Comparison of ENCODE assay signal across 8 cellular contexts in the genomic region with DNA sequence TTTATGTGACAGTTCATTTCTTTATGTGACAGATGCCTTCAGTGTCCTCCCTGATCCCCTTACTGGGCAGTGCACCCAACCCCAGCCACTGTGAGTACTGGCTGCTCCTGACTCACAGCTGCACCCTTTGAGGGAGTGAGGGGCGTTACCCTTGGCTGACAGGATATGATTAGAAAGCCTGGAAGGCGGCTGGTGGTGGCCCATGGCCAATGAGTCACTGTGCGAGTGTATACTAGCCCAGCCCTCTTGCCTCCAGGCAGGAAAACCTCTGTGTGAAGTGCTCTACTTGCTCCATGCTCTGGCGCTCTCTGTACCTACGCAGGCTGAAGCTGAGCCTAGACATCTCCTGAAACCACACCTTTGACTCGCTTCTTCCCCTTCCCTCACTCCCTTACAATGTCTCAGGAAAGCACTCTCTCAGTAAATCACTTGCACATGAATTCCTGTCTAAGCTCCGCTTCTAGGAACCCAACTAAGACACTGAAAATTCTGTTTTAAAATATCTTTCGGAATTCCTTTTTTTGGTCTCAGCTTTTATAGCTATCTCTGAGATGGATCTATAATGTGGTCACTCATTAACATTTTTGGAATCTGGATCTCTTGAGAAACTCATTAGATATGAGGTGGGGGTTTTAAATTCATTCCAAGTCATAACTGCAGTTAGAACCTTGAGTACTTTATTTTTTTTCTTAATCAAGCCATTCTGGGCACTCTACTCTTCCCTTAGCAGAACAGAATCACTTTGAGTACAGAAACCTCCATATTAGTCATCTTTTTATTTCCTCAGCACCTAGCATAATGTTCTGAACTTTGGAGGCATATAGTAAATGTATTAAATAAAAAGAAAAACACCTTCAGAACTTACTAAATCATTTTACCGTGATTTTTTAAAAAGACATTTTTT. TPM values are rescaled to one million over a fixed set of nuclear protein-coding genes. Genes with fewer than 3 reads are reported as not detected.
DNase-seq lines count a peak whose midpoint lies in the region; ATAC-seq and TF ChIP-seq lines count a peak whose summit lies in the region.

No MANE protein-coding gene starts in this region.

- BruUV-seq in MCF 10A (replicated peaks; lab: Mats Ljungman, UMichigan): TSS peak; percentile 99

- no peak overlapping the region for H3K27ac ChIP-seq in tibial nerve

- peaks cover 1% of the 10 kb centered on the region for H3K9me3 Mint-ChIP-seq in activated CD8-positive, alpha-beta T cell treated with anti-CD3 and anti-CD28 coated beads for 36 hours
- no peaks in the 10 kb centered on the region for H3K9me3 Mint-ChIP-seq in activated CD8-positive, alpha-beta T cell treated with anti-CD3 and anti-CD28 coated beads, Interleukin-2, amount 10 ng/mL, durations not matched to agents 7 days and 5 days (ENCODE audit: insufficient read depth)
- H3K9me3 Mint-ChIP-seq in MCF 10A (ENCODE audit: unreplicated experiment): no peaks in the 10 kb centered on the region

- no peak for TF ChIP-seq CTCF in activated CD8-positive, alpha-beta T cell treated with anti-CD3 and anti-CD28 coated beads for 36 hours (IDR thresholded peaks at IDR 0.05)
- TF ChIP-seq CTCF in MCF 10A (IDR thresholded peaks at IDR 0.05; ENCODE audit: unreplicated experiment) (no peak), tibial nerve (IDR thresholded peaks at IDR 0.05) (no peak)

- peaks cover 0 to 9% (median 0%) of the 10 kb centered on the region in 4 donors for H3K4me1 ChIP-seq in tibial nerve

- DNase-seq in activated CD8-positive, alpha-beta T cell treated with anti-CD3 and anti-CD28 coated beads for 36 hours: peak; percentile 47
- no peak for DNase-seq in activated CD8-positive, alpha-beta T cell treated with anti-CD3 and anti-CD28 coated beads, Interleukin-2, amount 10 ng/mL, durations not matched to agents 7 days and 5 days
- DNase-seq in NCI-H2081 treated with DMSO at 0.1 percent for 48 hours (lab: John Stamatoyannopoulos, UW): peak; percentile 2
- DNase-seq in MCF 10A (ENCODE audit: unreplicated experiment): peak; percentile 100
- no peak for DNase-seq in left lobe of liver (ENCODE audit: low spot score)
- DNase-seq in tibial nerve (ENCODE audit: low spot score in 2 of 2): peak; percentile 37 to 69
- DNase-seq in activated gamma-delta T cell treated with Interleukin-2 at 50 U/mL for 16 hours: no peak

- TF ChIP-seq EP300 in tibial nerve (IDR thresholded peaks at IDR 0.05): no peak

- 57 to 59% methylated on average over 9 of the region's 9 CpGs for WGBS in tibial nerve, 2 donors

- H3K4me3 Mint-ChIP-seq in activated CD8-positive, alpha-beta T cell treated with anti-CD3 and anti-CD28 coated beads for 36 hours: no peak overlapping the region
- no peak overlapping the region for H3K4me3 Mint-ChIP-seq in activated CD8-positive, alpha-beta T cell treated with anti-CD3 and anti-CD28 coated beads, Interleukin-2, amount 10 ng/mL, durations not matched to agents 7 days and 5 days
- peak overlapping the region; percentile 53 for H3K4me3 Mint-ChIP-seq in MCF 10A (ENCODE audit: unreplicated experiment)

- no peak for TF ChIP-seq POLR2A in tibial nerve (IDR thresholded peaks at IDR 0.05)

- no peaks in the 10 kb centered on the region for H3K36me3 Mint-ChIP-seq in activated CD8-positive, alpha-beta T cell treated with anti-CD3 and anti-CD28 coated beads for 36 hours (ENCODE audit: low read depth)
- no peaks in the 10 kb centered on the region for H3K36me3 Mint-ChIP-seq in activated CD8-positive, alpha-beta T cell treated with anti-CD3 and anti-CD28 coated beads, Interleukin-2, amount 10 ng/mL, durations not matched to agents 7 days and 5 days (ENCODE audit: low read depth)
- H3K36me3 Mint-ChIP-seq in MCF 10A (ENCODE audit: insufficient read depth, unreplicated experiment): no peaks in the 10 kb centered on the region

- H3K4me3 ChIP-seq in tibial nerve: no peak overlapping the region

- intact Hi-C loops in activated CD8-positive, alpha-beta T cell treated with anti-CD3 and anti-CD28 coated beads for 36 hours (cut with micrococcal nuclease): no loop called here
- intact Hi-C loops in MCF 10A (cut with micrococcal nuclease): loop anchor here (1.0 to 2.0 kb wide), 2 partner anchors 134 to 516 kb away; a partner anchor contains a TSS

- peaks cover 20% of the 10 kb centered on the region for H3K27me3 Mint-ChIP-seq in activated CD8-positive, alpha-beta T cell treated with anti-CD3 and anti-CD28 coated beads for 36 hours
- H3K27me3 Mint-ChIP-seq in activated CD8-positive, alpha-beta T cell treated with anti-CD3 and anti-CD28 coated beads, Interleukin-2, amount 10 ng/mL, durations not matched to agents 7 days and 5 days (ENCODE audit: low read depth): peaks cover 7% of the 10 kb centered on the region
- H3K27me3 Mint-ChIP-seq in MCF 10A (ENCODE audit: insufficient read depth, unreplicated experiment): no peaks in the 10 kb centered on the region

- H3K27ac Mint-ChIP-seq in activated CD8-positive, alpha-beta T cell treated with anti-CD3 and anti-CD28 coated beads for 36 hours: no peak overlapping the region
- H3K27ac Mint-ChIP-seq in activated CD8-positive, alpha-beta T cell treated with anti-CD3 and anti-CD28 coated beads, Interleukin-2, amount 10 ng/mL, durations not matched to agents 7 days and 5 days: no peak overlapping the region
- peak overlapping the region; percentile 74 for H3K27ac Mint-ChIP-seq in MCF 10A (ENCODE audit: low read depth, unreplicated experiment)

- H3K36me3 ChIP-seq in tibial nerve: no peaks in the 10 kb centered on the region

- no peaks in the 10 kb centered on the region for H3K27me3 ChIP-seq in tibial nerve

- ATAC-seq in activated CD8-positive, alpha-beta T cell treated with anti-CD3 and anti-CD28 coated beads for 36 hours: peak; percentile 87
- no peak for ATAC-seq in activated CD8-positive, alpha-beta T cell treated with anti-CD3 and anti-CD28 coated beads, Interleukin-2, amount 10 ng/mL, durations not matched to agents 7 days and 5 days
- ATAC-seq in left lobe of liver (peak; percentile 31), GM21723 (IDR thresholded peaks at IDR 0.05; ENCODE audit: unreplicated experiment) (no peak)

- CTCF ChIA-PET in activated CD8-positive, alpha-beta T cell treated with anti-CD3 and anti-CD28 coated beads for 36 hours (lab: Charles Lee): no interaction called here
- CTCF ChIA-PET in activated CD8-positive, alpha-beta T cell treated with anti-CD3 and anti-CD28 coated beads, Interleukin-2, amount 10 ng/mL, durations not matched to agents 7 days and 5 days (lab: Charles Lee): interaction anchor here (0.6 kb wide), 1 partner anchor 239 kb away, joined by 3 read pairs; no protein-coding TSS in a partner anchor
- CTCF ChIA-PET in MCF 10A (lab: Yijun Ruan, JAX): interaction anchor here (0.6 to 2.0 kb wide), 10 partner anchors 9 to 427 kb away, joined by 3 to 7 read pairs (median 3); a partner anchor contains a TSS

- POLR2A ChIA-PET in activated CD8-positive, alpha-beta T cell treated with anti-CD3 and anti-CD28 coated beads for 36 hours (lab: Charles Lee): no interaction called here
- POLR2A ChIA-PET in activated CD8-positive, alpha-beta T cell treated with anti-CD3 and anti-CD28 coated beads, Interleukin-2, amount 10 ng/mL, durations not matched to agents 7 days and 5 days (lab: Charles Lee): no interaction called here
- POLR2A ChIA-PET in MCF 10A (lab: Yijun Ruan, JAX): interaction anchor here (0.6 to 3.4 kb wide), 23 partner anchors 9 to 517 kb away, joined by 3 to 29 read pairs (median 4); a partner anchor contains a TSS

- H3K9me3 ChIP-seq in tibial nerve: no peaks in the 10 kb centered on the region

- H3K4me1 Mint-ChIP-seq in activated CD8-positive, alpha-beta T cell treated with anti-CD3 and anti-CD28 coated beads for 36 hours (ENCODE audit: low read depth): no peaks in the 10 kb centered on the region
- H3K4me1 Mint-ChIP-seq in activated CD8-positive, alpha-beta T cell treated with anti-CD3 and anti-CD28 coated beads, Interleukin-2, amount 10 ng/mL, durations not matched to agents 7 days and 5 days (ENCODE audit: low read depth): peaks cover 3% of the 10 kb centered on the region
- H3K4me1 Mint-ChIP-seq in MCF 10A (ENCODE audit: insufficient read depth, unreplicated experiment): peaks cover 26% of the 10 kb centered on the region

RNA-seq across cellular contexts. Expression of a gene that starts 25.3 kb away (rescaled TPM):
- 10 to 100 TPM; 13.0 to 13.3 TPM for total RNA-seq in activated CD8-positive, alpha-beta T cell treated with anti-CD3 and anti-CD28 coated beads for 36 hours
- 10 to 100 TPM; 15.5 to 17.5 TPM for total RNA-seq in activated CD8-positive, alpha-beta T cell treated with anti-CD3 and anti-CD28 coated beads, Interleukin-2, amount 10 ng/mL, durations not matched to agents 7 days and 5 days
- total RNA-seq in MCF 10A (2022): 27.6 and 35.3 TPM in 2 replicates
- total RNA-seq in left lobe of liver: 12.4 TPM
- total RNA-seq in tibial nerve: 10 to 100 TPM; 18.9 to 45.4 (median 31.7) TPM

Comparison
In these comparisons a context has a peak if more than half of its experiments do, and no peak if none do; other contexts are left out.
1. ATAC-seq: peak in activated CD8-positive, alpha-beta T cell treated with anti-CD3 and anti-CD28 coated beads for 36 hours (single experiment) and left lobe of liver (single experiment); none in activated CD8-positive, alpha-beta T cell treated with anti-CD3 and anti-CD28 coated beads, Interleukin-2, amount 10 ng/mL, durations not matched to agents 7 days and 5 days (single experiment) and GM21723 (single experiment).
2. DNase-seq: peak in activated CD8-positive, alpha-beta T cell treated with anti-CD3 and anti-CD28 coated beads for 36 hours (single experiment), NCI-H2081 treated with DMSO at 0.1 percent for 48 hours (single experiment), MCF 10A (single experiment) and tibial nerve (2 of 2); none in activated CD8-positive, alpha-beta T cell treated with anti-CD3 and anti-CD28 coated beads, Interleukin-2, amount 10 ng/mL, durations not matched to agents 7 days and 5 days (single experiment), left lobe of liver (single experiment) and activated gamma-delta T cell treated with Interleukin-2 at 50 U/mL for 16 hours (single experiment).